8 cellular contexts compared by ENCODE assay signal in the genomic region with DNA sequence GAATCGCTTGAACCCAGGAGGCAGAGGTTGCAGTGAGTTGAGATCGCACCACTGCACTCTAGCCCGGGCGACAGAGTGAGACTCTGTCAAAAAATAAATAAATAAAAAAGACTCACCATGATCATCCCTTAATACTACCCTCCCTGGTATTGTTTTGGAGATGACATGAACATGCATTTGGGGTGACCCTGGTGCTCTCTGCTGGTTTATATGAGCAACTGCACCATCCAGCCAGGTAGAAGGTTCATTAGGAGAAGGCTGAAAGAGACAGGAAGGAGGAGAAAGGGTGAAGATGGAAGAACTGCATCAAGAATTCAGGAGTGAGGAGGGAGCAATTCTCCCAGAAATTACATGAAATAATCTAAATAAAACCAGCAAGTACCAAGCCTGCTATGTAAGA. TPM values are rescaled to one million over a fixed set of nuclear protein-coding genes. Genes with fewer than 3 reads are reported as not detected.
DNase-seq lines count a peak whose midpoint lies in the region; ATAC-seq and TF ChIP-seq lines count a peak whose summit lies in the region.

No MANE protein-coding gene starts in this region.

- H4K20me1 ChIP-seq in OCI-LY1 (ENCODE audit: insufficient read depth, low read length), result no peaks in the 10 kb centered on the region

- H3K9me3 ChIP-seq in HEK293 (ENCODE audit: control insufficient read depth, insufficient read depth, low read depth, low read length), result no peaks in the 10 kb centered on the region
- no peaks in the 10 kb centered on the region for H3K9me3 ChIP-seq in OCI-LY1 (ENCODE audit: low read length)
- H3K9me3 ChIP-seq in left lung, result no peaks in the 10 kb centered on the region
- H3K9me3 ChIP-seq in sigmoid colon, result no peaks in the 10 kb centered on the region

- peak; percentile 84 for ATAC-seq in left lung
- ATAC-seq in GM21528 (IDR thresholded peaks at IDR 0.05; ENCODE audit: low FRiP score, unreplicated experiment), result no peak

- no peak for TF ChIP-seq POLR2A in sigmoid colon (IDR thresholded peaks at IDR 0.05)

- intact Hi-C loops in left lung (cut with DNase I), result loop anchor here in 1 of 2 donors (10.0 kb wide), 1 partner anchor 106 kb away; no protein-coding TSS in a partner anchor
- intact Hi-C loops in sigmoid colon (cut with DNase I), result no loop called here

- H3K4me2 ChIP-seq in OCI-LY1 (ENCODE audit: low read length), result no peak overlapping the region

- H3K9ac ChIP-seq in OCI-LY1 (ENCODE audit: low read length), result no peak overlapping the region

- no peaks in the 10 kb centered on the region for H3K9me2 ChIP-seq in OCI-LY1 (ENCODE audit: low read depth, low read length)

- peak; percentile 25 for TF ChIP-seq CTCF in HEK293 (tag by site-specific recombination; IDR thresholded peaks at IDR 0.05)
- peak; percentile 72 for TF ChIP-seq CTCF in OCI-LY1 (IDR thresholded peaks at IDR 0.05; ENCODE audit: low read length)
- peak; percentile 37 to 48 for TF ChIP-seq CTCF in left lung (IDR thresholded peaks at IDR 0.05)
- TF ChIP-seq CTCF in sigmoid colon (IDR thresholded peaks at IDR 0.05), result peak in 1 of 4 experiments; percentile 31

- POLR2A ChIA-PET in HEK293 (lab: Yijun Ruan, JAX), result no interaction called here

- H3K27ac ChIP-seq in HEK293 (ENCODE audit: extremely low read depth, low read depth, low read length) (no peak overlapping the region), OCI-LY1 (ENCODE audit: low read depth, low read length, poor library complexity, severe bottlenecking) (no peak overlapping the region), left lung (no peak overlapping the region), sigmoid colon (no peak overlapping the region)

- no peaks in the 10 kb centered on the region for H3K79me2 ChIP-seq in OCI-LY1 (ENCODE audit: insufficient read depth, low read length)

- no peaks in the 10 kb centered on the region for H3K36me3 ChIP-seq in HEK293 (ENCODE audit: control insufficient read depth in 2 of 2, insufficient read depth in 1 of 2, low read length in 2 of 2)
- H3K36me3 ChIP-seq in OCI-LY1 (ENCODE audit: insufficient read depth, low read length), result no peaks in the 10 kb centered on the region
- no peaks in the 10 kb centered on the region for H3K36me3 ChIP-seq in left lung
- H3K36me3 ChIP-seq in sigmoid colon, result no peaks in the 10 kb centered on the region

- H3K4me3 ChIP-seq in HEK293 (ENCODE audit: low read depth, low read length) (no peak overlapping the region), OCI-LY1 (ENCODE audit: low read depth, low read length, poor library complexity, severe bottlenecking) (no peak overlapping the region), left lung (no peak overlapping the region), sigmoid colon (no peak overlapping the region)

- H3K27me3 ChIP-seq in OCI-LY1 (ENCODE audit: insufficient read depth, low read length) (0 out of 2 replicates have a peak, but pooled peaks cover 4% of the 10 kb centered on the region), left lung (peaks cover 0 to 15% of the 10 kb centered on the region in 2 donors), sigmoid colon (no peaks in the 10 kb centered on the region)

- H2AFZ ChIP-seq in OCI-LY1 (ENCODE audit: low read length), result no peak overlapping the region

- H3K4me1 ChIP-seq in HEK293 (ENCODE audit: control insufficient read depth, insufficient read depth, low read length), result peaks cover 12% of the 10 kb centered on the region
- no peaks in the 10 kb centered on the region for H3K4me1 ChIP-seq in OCI-LY1 (ENCODE audit: insufficient read depth, low read length, severe bottlenecking)
- no peaks in the 10 kb centered on the region for H3K4me1 ChIP-seq in left lung
- peaks cover 0 to 6% (median 0%) of the 10 kb centered on the region in 4 donors for H3K4me1 ChIP-seq in sigmoid colon

- TF ChIP-seq EP300 in sigmoid colon (IDR thresholded peaks at IDR 0.05), result no peak

- H3F3A ChIP-seq in OCI-LY1 (ENCODE audit: insufficient read depth, low read length), result no peaks in the 10 kb centered on the region

- CTCF ChIA-PET in HEK293 (lab: Yijun Ruan, JAX), result interaction anchor here (0.6 to 15.2 kb wide), 16 partner anchors 9 to 416 kb away, joined by 3 to 309 read pairs (median 4); no protein-coding TSS in a partner anchor

- DNase-seq in DMS153 (lab: John Stamatoyannopoulos, UW), result peak; percentile 59
- peak; percentile 26 for DNase-seq in central memory CD4-positive, alpha-beta T cell
- DNase-seq in left lung, result no peak
- no peak for DNase-seq in NK-92 treated with Interleukin-12 subunit alpha and Interleukin-12 subunit beta, amount 100 ng/mL, for 24 hours (lab: John Stamatoyannopoulos, UW)
- DNase-seq in sigmoid colon, result no peak

- WGBS in sigmoid colon, 2 donors, result 83 to 87% methylated on average over 4 of the region's 4 CpGs

TF ChIP-seq in HEK293, 187 proteins besides CTCF, POLR2A, EP300 and RAD21:
- TF ChIP-seq PRDM1 (tag by site-specific recombination; IDR thresholded peaks at IDR 0.05) (peak; percentile 38; the same call in 1 of the 2 replicates), REPIN1 (tag by site-specific recombination; IDR thresholded peaks at IDR 0.05; ENCODE audit: low read depth) (0 out of 2 replicates have a peak, but pooled peaks have one; percentile 40), YY1 (tag by site-specific recombination; IDR thresholded peaks at IDR 0.05) (no peak), ZNF239 (tag by site-specific recombination; IDR thresholded peaks at IDR 0.05) (no peak), ZBTB48 (tag by site-specific recombination; IDR thresholded peaks at IDR 0.05) (peak; percentile 63), ZNF654 (tag by site-specific recombination; IDR thresholded peaks at IDR 0.05; ENCODE audit: low read depth) (peak; percentile 87)

RNA-seq across cellular contexts. Expression of gene SLC5A1, which starts 37.8 kb away (rescaled TPM):
- total RNA-seq in left lung, result 1 to 10 TPM in 1 of 2 donors, under 1 TPM in 1; 0.42 to 1.1 TPM
- total RNA-seq in sigmoid colon, result not detected
- 10 to 100 TPM in 1 of 3 donors, 1 to 10 TPM in 2; 2.4 to 28.8 (median 2.8) TPM for polyA plus RNA-seq in sigmoid colon

Comparison
In these comparisons a context has a peak if more than half of its experiments do, and no peak if none do; other contexts are left out.
1. DNase-seq: peak in DMS153 (single experiment) and central memory CD4-positive, alpha-beta T cell (single experiment); none in left lung (0 of 2), NK-92 treated with Interleukin-12 subunit alpha and Interleukin-12 subunit beta, amount 100 ng/mL, for 24 hours (single experiment) and sigmoid colon (single experiment).